7 cellular contexts compared by ENCODE assay signal in the genomic region with DNA sequence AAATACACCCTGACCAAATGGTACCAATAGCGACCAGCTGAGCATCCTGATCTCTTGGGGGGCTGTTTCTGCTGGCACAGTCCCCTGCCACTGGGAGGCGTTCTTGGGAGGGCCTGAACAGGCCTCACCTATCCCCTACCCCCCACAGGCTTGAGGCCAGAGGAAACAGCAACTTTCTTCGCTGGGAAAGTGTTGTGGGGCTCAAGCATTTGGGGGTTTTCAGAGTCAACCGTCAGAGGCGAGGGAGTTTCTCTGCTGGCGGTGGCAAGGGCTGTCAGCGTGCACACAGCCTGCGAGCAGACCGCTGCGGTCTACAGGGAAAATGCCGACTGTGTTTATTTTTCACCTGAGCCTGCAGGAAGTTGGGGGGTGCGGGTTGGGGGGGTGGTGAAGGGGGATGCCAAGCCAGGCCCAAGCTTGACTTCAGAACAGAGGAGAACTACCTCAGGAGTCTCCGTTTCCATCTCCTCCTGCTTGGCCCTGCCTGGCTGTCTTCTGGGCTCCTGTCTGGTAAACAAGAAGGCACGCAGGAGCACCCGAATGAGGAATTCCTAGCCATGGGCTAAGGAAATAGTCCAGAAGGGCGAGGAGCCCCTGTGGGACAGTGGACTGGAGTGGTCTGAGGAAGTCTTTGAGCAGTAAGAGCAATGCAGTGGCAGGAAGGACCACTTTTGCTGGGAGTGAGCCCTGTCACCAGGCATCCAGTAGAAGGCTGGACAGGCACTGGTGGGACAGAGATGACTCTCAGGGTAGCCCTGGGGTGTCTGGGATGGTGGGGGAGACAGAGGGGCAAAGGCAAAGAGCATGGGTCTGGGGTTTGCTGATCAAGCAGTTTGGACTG. TPM values are rescaled to one million over a fixed set of nuclear protein-coding genes. Genes with fewer than 3 reads are reported as not detected.
DNase-seq lines count a peak whose midpoint lies in the region; ATAC-seq and TF ChIP-seq lines count a peak whose summit lies in the region.

No MANE protein-coding gene starts in this region.

- DNase-seq in Jurkat, Clone E6-1 (ENCODE audit: low read depth, low spot score): peak; percentile 96
- DNase-seq in activated naive CD4-positive, alpha-beta T cell (lab: John Stamatoyannopoulos, UW): peak in 3 of 4 experiments; percentile 36 to 72 (median 70)
- DNase-seq in stimulated activated CD4-positive, alpha-beta T cell treated with anti-CD3 and anti-CD28 coated beads, Interleukin-15, amount 100 ng/mL, for 48 hours (ENCODE audit: low read depth in 2 of 2): peak; percentile 44 to 54
- DNase-seq in left lobe of liver (ENCODE audit: low spot score) (no peak), NCI-H82 (lab: John Stamatoyannopoulos, UW) (no peak), PC-3 (no peak)

- no peaks in the 10 kb centered on the region for H3F3A ChIP-seq in PC-3 (ENCODE audit: low read length, unreplicated experiment)

- TF ChIP-seq CTCF in PC-3 (conservative IDR thresholded peaks at IDR 0.05; ENCODE audit: low read depth, low read length): no peak

- H3K4me1 ChIP-seq in PC-3 (ENCODE audit: insufficient read depth, low read length): peaks cover under 1% of the 10 kb centered on the region; the same call in 1 of the 2 replicates

- no peak overlapping the region for H3K4me2 ChIP-seq in PC-3 (ENCODE audit: low read length)

- H3K27me3 ChIP-seq in PC-3 (ENCODE audit: low read length): no peaks in the 10 kb centered on the region

- intact Hi-C loops in PC-3 (cut with micrococcal nuclease): no loop called here

- H3K9ac ChIP-seq in PC-3 (ENCODE audit: low read length): no peak overlapping the region

- BruUV-seq in PC-3 (replicated peaks; lab: Mats Ljungman, UMichigan): no TSS peak

- CTCF ChIA-PET in PC-3 (lab: Charles Lee): no interaction called here

- H3K27ac ChIP-seq in PC-3 (ENCODE audit: low read length): no peak overlapping the region

- peak overlapping the region; percentile 30 for H3K4me3 ChIP-seq in Jurkat, Clone E6-1 (ENCODE audit: low read length)
- H3K4me3 ChIP-seq in PC-3 (ENCODE audit: low read length): no peak overlapping the region

- H3K9me3 ChIP-seq in PC-3 (ENCODE audit: low read length): no peaks in the 10 kb centered on the region

- ATAC-seq in GM21423 (IDR thresholded peaks at IDR 0.05; ENCODE audit: unreplicated experiment): peak; percentile 56
- ATAC-seq in left lobe of liver: no peak
- no peak for ATAC-seq in PC-3

- H2AFZ ChIP-seq in PC-3 (ENCODE audit: low read length): no peak overlapping the region

- H3K36me3 ChIP-seq in PC-3 (ENCODE audit: low read depth, low read length): peaks cover 4% of the 10 kb centered on the region; the same call in 1 of the 2 replicates

- no peaks in the 10 kb centered on the region for H3K9me2 ChIP-seq in PC-3 (replicated peaks; ENCODE audit: low read length)

- peaks cover 3% of the 10 kb centered on the region; the same call in 1 of the 2 replicates for H3K79me2 ChIP-seq in PC-3 (ENCODE audit: low read length)

- H4K20me1 ChIP-seq in PC-3 (ENCODE audit: low read length): no peaks in the 10 kb centered on the region

- POLR2A ChIA-PET in PC-3 (lab: Charles Lee; ENCODE audit: unreplicated experiment): no interaction called here

RNA-seq across cellular contexts. Expression of a gene that starts 18.1 kb away (rescaled TPM):
- polyA plus RNA-seq in Jurkat, Clone E6-1 (2012; ENCODE audit: insufficient read depth, insufficient read length): 266 TPM
- total RNA-seq in left lobe of liver (3.1 TPM), PC-3 (2014; rRNA removed) (3.9 and 7.0 TPM in 2 replicates)

RNA-seq across cellular contexts. Expression of a gene that starts 44.2 kb away (rescaled TPM):
- 733 TPM for polyA plus RNA-seq in Jurkat, Clone E6-1 (2012; ENCODE audit: insufficient read depth, insufficient read length)
- total RNA-seq in left lobe of liver (117 TPM), PC-3 (2014; rRNA removed) (197 and 220 TPM in 2 replicates)

Comparison
In these comparisons a context has a peak if more than half of its experiments do, and no peak if none do; other contexts are left out.
1. DNase-seq: peak in Jurkat, Clone E6-1 (single experiment), activated naive CD4-positive, alpha-beta T cell (3 of 4) and stimulated activated CD4-positive, alpha-beta T cell treated with anti-CD3 and anti-CD28 coated beads, Interleukin-15, amount 100 ng/mL, for 48 hours (2 of 2); none in left lobe of liver (single experiment), NCI-H82 (single experiment) and PC-3 (single experiment).